In the genomic region with DNA sequence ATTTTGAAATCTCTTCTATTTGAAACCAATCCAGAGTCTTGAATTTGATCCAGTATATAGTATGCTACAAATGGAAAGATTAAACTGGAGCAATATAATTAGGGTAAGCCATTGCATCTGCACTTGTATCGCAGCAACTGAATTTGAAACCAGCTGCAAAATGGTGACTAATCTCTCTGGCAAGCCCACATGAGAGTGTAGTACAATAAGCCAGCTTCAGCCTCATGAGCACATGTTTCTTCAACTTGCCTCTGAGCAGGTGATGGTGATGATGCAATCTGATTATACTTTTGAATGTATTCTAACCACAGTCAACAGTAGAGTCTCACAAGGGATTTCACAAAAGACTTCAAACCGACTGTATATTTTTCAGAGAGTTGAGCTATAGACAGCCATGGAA, we compare ENCODE assay signal across 8 cellular contexts. TPM values are rescaled to one million over a fixed set of nuclear protein-coding genes. Genes with fewer than 3 reads are reported as not detected.
DNase-seq lines count a peak whose midpoint lies in the region; ATAC-seq and TF ChIP-seq lines count a peak whose summit lies in the region.

No MANE protein-coding gene starts in this region.

- H4K12ac ChIP-seq in trophoblast cell (ENCODE audit: low read depth, low read length), result no peak overlapping the region

- H3K4me2 ChIP-seq in trophoblast cell (ENCODE audit: low read length), result no peak overlapping the region

- no peaks in the 10 kb centered on the region for H3K4me1 ChIP-seq in right atrium auricular region
- H3K4me1 ChIP-seq in colonic mucosa, result no peaks in the 10 kb centered on the region
- no peaks in the 10 kb centered on the region for H3K4me1 ChIP-seq in trophoblast cell (ENCODE audit: control insufficient read depth in 1 of 2, insufficient read depth in 2 of 2, low read length in 2 of 2)
- H3K4me1 ChIP-seq in Peyer's patch, result no peaks in the 10 kb centered on the region

- no peak overlapping the region for H2AFZ ChIP-seq in trophoblast cell (ENCODE audit: insufficient read depth, low read length, poor library complexity)

- H3K79me1 ChIP-seq in trophoblast cell (ENCODE audit: low read length), result no peaks in the 10 kb centered on the region

- H3K4me3 ChIP-seq in right atrium auricular region (no peak overlapping the region), colonic mucosa (no peak overlapping the region), trophoblast cell (ENCODE audit: low read depth, low read length) (no peak overlapping the region), Peyer's patch (no peak overlapping the region)

- TF ChIP-seq POLR2A in Peyer's patch (IDR thresholded peaks at IDR 0.05), result no peak

- H3K9ac ChIP-seq in colonic mucosa (ENCODE audit: low read depth in 2 of 2, low read length in 2 of 2), result no peak overlapping the region
- H3K9ac ChIP-seq in trophoblast cell (ENCODE audit: low read length), result no peak overlapping the region

- H2AK5ac ChIP-seq in trophoblast cell (ENCODE audit: low read length), result no peak overlapping the region

- TF ChIP-seq CTCF in right atrium auricular region (IDR thresholded peaks at IDR 0.05) (no peak), colonic mucosa (IDR thresholded peaks at IDR 0.05) (no peak), Peyer's patch (IDR thresholded peaks at IDR 0.05) (no peak)

- no peaks in the 10 kb centered on the region for H3K9me3 ChIP-seq in right atrium auricular region
- no peaks in the 10 kb centered on the region for H3K9me3 ChIP-seq in colonic mucosa
- H3K9me3 ChIP-seq in trophoblast cell (ENCODE audit: insufficient read depth, low read depth, low read length), result no peaks in the 10 kb centered on the region
- H3K9me3 ChIP-seq in Peyer's patch, result no peaks in the 10 kb centered on the region

- no peak overlapping the region for H3K18ac ChIP-seq in trophoblast cell (ENCODE audit: low read length)

- H3K4ac ChIP-seq in trophoblast cell (ENCODE audit: low read depth, low read length), result no peak overlapping the region

- no peak overlapping the region for H2BK120ac ChIP-seq in trophoblast cell (ENCODE audit: insufficient read depth, low read length, poor library complexity)

- no peak overlapping the region for H3K27ac ChIP-seq in right atrium auricular region
- no peak overlapping the region for H3K27ac ChIP-seq in colonic mucosa
- no peak overlapping the region for H3K27ac ChIP-seq in trophoblast cell (ENCODE audit: low read depth, low read length)
- H3K27ac ChIP-seq in Peyer's patch, result no peak overlapping the region

- H4K91ac ChIP-seq in trophoblast cell (ENCODE audit: low read depth, low read length), result no peak overlapping the region

- no peak overlapping the region for H2BK12ac ChIP-seq in trophoblast cell (ENCODE audit: low read length)

- H3K14ac ChIP-seq in trophoblast cell (ENCODE audit: low read length), result no peak overlapping the region

- no CpG with 5 or more reads among the region's 2 CpGs for WGBS in trophoblast cell (ENCODE audit: extremely low coverage, insufficient coverage, insufficient read length)

- no peak overlapping the region for H2BK5ac ChIP-seq in trophoblast cell (ENCODE audit: low read depth, low read length, poor library complexity)

- ATAC-seq in Right ventricle myocardium inferior (peak; percentile 60), HG02759 (IDR thresholded peaks at IDR 0.05; ENCODE audit: unreplicated experiment) (peak; percentile 95)

- no peak for DNase-seq in Right ventricle myocardium inferior (ENCODE audit: missing footprints)
- DNase-seq in right atrium auricular region (ENCODE audit: low spot score), result no peak
- peak; percentile 99 for DNase-seq in NCI-H1092 treated with DMSO at 0.1 percent for 48 hours (lab: John Stamatoyannopoulos, UW)
- peak; percentile 45 for DNase-seq in SK-N-DZ (ENCODE audit: low spot score)
- peak; percentile 33 for DNase-seq in colonic mucosa
- DNase-seq in trophoblast cell, result peak; percentile 41 to 78
- DNase-seq in Peyer's patch, result no peak

- no peaks in the 10 kb centered on the region for H3K27me3 ChIP-seq in right atrium auricular region
- H3K27me3 ChIP-seq in colonic mucosa, result no peaks in the 10 kb centered on the region
- no peaks in the 10 kb centered on the region for H3K27me3 ChIP-seq in trophoblast cell (ENCODE audit: insufficient read depth, low read length)
- no peaks in the 10 kb centered on the region for H3K27me3 ChIP-seq in Peyer's patch

- H3K36me3 ChIP-seq in right atrium auricular region (no peaks in the 10 kb centered on the region), colonic mucosa (no peaks in the 10 kb centered on the region), trophoblast cell (ENCODE audit: control insufficient read depth in 1 of 2, insufficient read depth in 2 of 2, low read length in 2 of 2) (no peaks in the 10 kb centered on the region), Peyer's patch (no peaks in the 10 kb centered on the region)

- H3K79me2 ChIP-seq in trophoblast cell (ENCODE audit: control insufficient read depth, insufficient read depth, low read length, poor library complexity), result no peaks in the 10 kb centered on the region

- no peak overlapping the region for H4K8ac ChIP-seq in trophoblast cell (ENCODE audit: low read depth, low read length)

- no peak overlapping the region for H3K23ac ChIP-seq in trophoblast cell (ENCODE audit: low read length)

- intact Hi-C loops in Right ventricle myocardium inferior (cut with DNase I) (no loop called here), colonic mucosa (cut with DNase I) (no loop called here)

RNA-seq across cellular contexts. Expression of gene RPA3, which starts 0.8 kb away (rescaled TPM):
- total RNA-seq in Right ventricle myocardium inferior, result 26.8 TPM
- 10 to 100 TPM; 15.6 to 18.0 TPM for total RNA-seq in right atrium auricular region
- polyA plus RNA-seq in SK-N-DZ (2014; cell fraction: cytosol; rRNA removed), result 119 and 137 TPM in 2 replicates
- polyA plus RNA-seq in SK-N-DZ (2014; cell fraction: nucleus; rRNA removed), result 111 and 157 TPM in 2 replicates
- 10 to 100 TPM; 44.9 to 53.3 TPM for total RNA-seq in colonic mucosa
- 50.1 and 53.5 TPM in 2 replicates for polyA plus RNA-seq in trophoblast cell (2013)
- total RNA-seq in Peyer's patch, result 10 to 100 TPM; 11.3 to 23.6 (median 19.4) TPM

Comparison
In these comparisons a context has a peak if more than half of its experiments do, and no peak if none do; other contexts are left out.
1. DNase-seq: peak in NCI-H1092 treated with DMSO at 0.1 percent for 48 hours (single experiment), SK-N-DZ (single experiment), colonic mucosa (single experiment) and trophoblast cell (2 of 2); none in Right ventricle myocardium inferior (single experiment), right atrium auricular region (single experiment) and Peyer's patch (0 of 3).